Comparison of ENCODE assay signal across 13 cellular contexts in the genomic region with DNA sequence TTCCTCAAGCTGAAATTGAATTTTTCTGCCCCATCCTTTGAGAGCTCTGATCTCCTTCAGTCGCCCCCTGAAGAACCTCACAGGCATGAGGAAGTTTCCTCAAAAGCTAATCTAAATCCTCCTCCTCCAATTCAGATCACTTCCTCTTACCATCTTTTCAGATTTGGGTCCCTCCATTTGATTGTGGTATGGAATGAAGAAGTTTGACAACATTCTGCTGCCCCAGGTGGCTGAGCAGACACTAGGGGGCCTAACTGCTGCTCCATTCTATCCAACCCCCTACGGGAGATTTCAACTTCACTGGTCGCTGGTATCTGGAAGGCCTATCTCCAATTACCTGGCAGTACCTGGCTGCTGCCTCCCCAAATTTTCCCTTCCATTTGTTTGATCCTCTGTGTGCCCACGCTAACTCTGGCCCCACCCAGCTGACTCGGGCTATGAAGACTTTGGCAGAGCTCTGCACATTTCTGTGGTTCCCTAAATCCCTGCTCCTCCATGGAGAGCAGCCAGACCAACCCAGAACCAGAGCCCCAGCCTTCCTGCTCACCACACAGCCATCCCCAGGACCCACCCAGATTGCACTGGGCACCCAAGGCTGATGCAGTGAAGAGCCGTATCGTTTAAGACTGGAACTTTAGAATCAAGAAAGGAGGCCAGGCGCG. TPM values are rescaled to one million over a fixed set of nuclear protein-coding genes. Genes with fewer than 3 reads are reported as not detected.
DNase-seq lines count a peak whose midpoint lies in the region; ATAC-seq and TF ChIP-seq lines count a peak whose summit lies in the region.
"Had no signal": no experiment of that assay in that cellular context is flagged by ENCODE, and none has a peak within 500 bp of the region (broad histone marks: within the 10 kb centered on the region; RNA-seq: fewer than 3 reads in every experiment).

No MANE protein-coding gene starts in this region.

- WGBS in mesendoderm (ENCODE audit: extremely low coverage, insufficient coverage, low lambda C conversion rate), result no CpG with 5 or more reads among the region's 9 CpGs
- 79 to 83% methylated on average over 9 of the region's 9 CpGs for WGBS in tibial nerve, 2 donors

- no peak overlapping the region for H3K9ac ChIP-seq in mesendoderm (ENCODE audit: low read length)

- H3K4me1 ChIP-seq in mesendoderm (ENCODE audit: control insufficient read depth, low read depth, low read length) (no peaks in the 10 kb centered on the region), tibial nerve (peaks cover 0 to 12% (median 0%) of the 10 kb centered on the region in 4 donors)

- H3K4me3 ChIP-seq in mesendoderm (ENCODE audit: low read length) (no peak overlapping the region), tibial nerve (no peak overlapping the region)

- peaks cover 4% of the 10 kb centered on the region for H3K36me3 Mint-ChIP-seq in effector memory CD8-positive, alpha-beta T cell (ENCODE audit: insufficient read depth)
- H3K36me3 Mint-ChIP-seq in activated T-helper 2 cell treated with anti-CD3 and anti-CD28 coated beads, Interferon-gamma antibody, Interleukin-2, Interleukin-4, amounts not matched to agents 10 μg/mL and 5 μg/mL and 100 μg/mL, durations not matched to agents 14 hours and 24 hours and 36 hours (ENCODE audit: low read depth), result no peaks in the 10 kb centered on the region
- H3K36me3 Mint-ChIP-seq: stimulated activated effector memory CD8-positive, alpha-beta T cell treated with anti-CD3 and anti-CD28 coated beads, Interleukin-12 subunit alpha, Interleukin-12 subunit beta, amount 100 ng/mL, for 72 hours had no signal

- no peak overlapping the region for H3K4me3 Mint-ChIP-seq in effector memory CD8-positive, alpha-beta T cell
- no peak overlapping the region for H3K4me3 Mint-ChIP-seq in activated T-helper 2 cell treated with anti-CD3 and anti-CD28 coated beads, Interferon-gamma antibody, Interleukin-2, Interleukin-4, amounts not matched to agents 10 μg/mL and 5 μg/mL and 100 μg/mL, durations not matched to agents 14 hours and 24 hours and 36 hours (ENCODE audit: low read depth)
- H3K4me3 Mint-ChIP-seq: CD4-positive, alpha-beta memory T cell; naive thymus-derived CD4-positive, alpha-beta T cell; stimulated activated effector memory CD8-positive, alpha-beta T cell treated with anti-CD3 and anti-CD28 coated beads, Interleukin-12 subunit alpha, Interleukin-12 subunit beta, amount 100 ng/mL, for 72 hours had no signal

- no peaks in the 10 kb centered on the region for H3K9me3 Mint-ChIP-seq in effector memory CD8-positive, alpha-beta T cell
- H3K9me3 Mint-ChIP-seq in activated T-helper 2 cell treated with anti-CD3 and anti-CD28 coated beads, Interferon-gamma antibody, Interleukin-2, Interleukin-4, amounts not matched to agents 10 μg/mL and 5 μg/mL and 100 μg/mL, durations not matched to agents 14 hours and 24 hours and 36 hours, result no peaks in the 10 kb centered on the region
- H3K9me3 Mint-ChIP-seq: stimulated activated effector memory CD8-positive, alpha-beta T cell treated with anti-CD3 and anti-CD28 coated beads, Interleukin-12 subunit alpha, Interleukin-12 subunit beta, amount 100 ng/mL, for 72 hours had no signal

- TF ChIP-seq POLR2A in tibial nerve (IDR thresholded peaks at IDR 0.05), result no peak

- no peak overlapping the region for H2BK15ac ChIP-seq in mesendoderm (replicated peaks; ENCODE audit: low read depth)

- no peaks in the 10 kb centered on the region for H3K36me3 ChIP-seq in mesendoderm (ENCODE audit: control insufficient read depth, insufficient read depth, low read length)
- H3K36me3 ChIP-seq in tibial nerve, result no peaks in the 10 kb centered on the region

- H3K4ac ChIP-seq in mesendoderm (ENCODE audit: low read depth, low read length), result no peak overlapping the region

- H3K27ac ChIP-seq in mesendoderm (ENCODE audit: low read depth, low read length) (no peak overlapping the region), tibial nerve (no peak overlapping the region)

- intact Hi-C loops in activated T-helper 2 cell treated with anti-CD3 and anti-CD28 coated beads, Interferon-gamma antibody, Interleukin-2, Interleukin-4, amounts not matched to agents 10 μg/mL and 5 μg/mL and 100 μg/mL, durations not matched to agents 14 hours and 24 hours and 36 hours (cut with micrococcal nuclease), result no loop called here

- no peak overlapping the region for H4K5ac ChIP-seq in mesendoderm (ENCODE audit: low read length)

- H3K4me2 ChIP-seq in mesendoderm (ENCODE audit: low read length), result no peak overlapping the region

- H3K18ac ChIP-seq in mesendoderm (ENCODE audit: low read length), result no peak overlapping the region

- no peak overlapping the region for H2BK120ac ChIP-seq in mesendoderm (ENCODE audit: low read depth, low read length)

- TF ChIP-seq CTCF in tibial nerve (IDR thresholded peaks at IDR 0.05), result no peak

- H3K27me3 ChIP-seq in mesendoderm (ENCODE audit: insufficient read depth, low read length, poor library complexity) (no peaks in the 10 kb centered on the region), tibial nerve (peaks cover 0 to 8% of the 10 kb centered on the region in 2 donors)

- H3K23ac ChIP-seq in mesendoderm (ENCODE audit: low read length), result no peak overlapping the region

- TF ChIP-seq EP300 in tibial nerve (IDR thresholded peaks at IDR 0.05), result no peak

- H3K79me2 ChIP-seq in mesendoderm (ENCODE audit: control insufficient read depth, insufficient read depth, low read length), result no peaks in the 10 kb centered on the region

- H3K9me3 ChIP-seq in tibial nerve, result peaks cover 0 to 6% (median 0%) of the 10 kb centered on the region in 4 donors

- no peak overlapping the region for H3K56ac ChIP-seq in mesendoderm (ENCODE audit: low read length)

- no peak overlapping the region for H3K27ac Mint-ChIP-seq in effector memory CD8-positive, alpha-beta T cell
- no peak overlapping the region for H3K27ac Mint-ChIP-seq in activated T-helper 2 cell treated with anti-CD3 and anti-CD28 coated beads, Interferon-gamma antibody, Interleukin-2, Interleukin-4, amounts not matched to agents 10 μg/mL and 5 μg/mL and 100 μg/mL, durations not matched to agents 14 hours and 24 hours and 36 hours
- H3K27ac Mint-ChIP-seq: stimulated activated effector memory CD8-positive, alpha-beta T cell treated with anti-CD3 and anti-CD28 coated beads, Interleukin-12 subunit alpha, Interleukin-12 subunit beta, amount 100 ng/mL, for 72 hours had no signal

- H3K4me1 Mint-ChIP-seq in effector memory CD8-positive, alpha-beta T cell (ENCODE audit: low read depth in 2 of 2), result peaks cover 0 to 7% of the 10 kb centered on the region in 2 donors
- H3K4me1 Mint-ChIP-seq in activated T-helper 2 cell treated with anti-CD3 and anti-CD28 coated beads, Interferon-gamma antibody, Interleukin-2, Interleukin-4, amounts not matched to agents 10 μg/mL and 5 μg/mL and 100 μg/mL, durations not matched to agents 14 hours and 24 hours and 36 hours (ENCODE audit: low read depth), result peaks cover 5% of the 10 kb centered on the region
- H3K4me1 Mint-ChIP-seq: CD4-positive, alpha-beta memory T cell; stimulated activated effector memory CD8-positive, alpha-beta T cell treated with anti-CD3 and anti-CD28 coated beads, Interleukin-12 subunit alpha, Interleukin-12 subunit beta, amount 100 ng/mL, for 72 hours had no signal

- peaks cover 57 to 58% of the 10 kb centered on the region in 2 donors for H3K27me3 Mint-ChIP-seq in effector memory CD8-positive, alpha-beta T cell
- H3K27me3 Mint-ChIP-seq in activated T-helper 2 cell treated with anti-CD3 and anti-CD28 coated beads, Interferon-gamma antibody, Interleukin-2, Interleukin-4, amounts not matched to agents 10 μg/mL and 5 μg/mL and 100 μg/mL, durations not matched to agents 14 hours and 24 hours and 36 hours (ENCODE audit: low read depth), result peaks cover 17% of the 10 kb centered on the region

- no peak overlapping the region for H2BK5ac ChIP-seq in mesendoderm (ENCODE audit: low read length)

- H4K8ac ChIP-seq in mesendoderm (ENCODE audit: low read depth, low read length), result no peak overlapping the region

- DNase-seq in GM03348 (ENCODE audit: low spot score) (peak; percentile 75), MV-4-11 (lab: John Stamatoyannopoulos, UW) (peak; percentile 79), amniotic stem cell (lab: John Stamatoyannopoulos, UW) (peak; percentile 24), mesendoderm (peak; percentile 62), tibial nerve (ENCODE audit: low spot score in 2 of 2) (no peak)
- no peak for DNase-seq in effector memory CD8-positive, alpha-beta T cell
- no peak for DNase-seq in activated T-helper 2 cell treated with anti-CD3 and anti-CD28 coated beads, Interferon-gamma antibody, Interleukin-2, Interleukin-4, amounts not matched to agents 10 μg/mL and 5 μg/mL and 100 μg/mL, durations not matched to agents 14 hours and 24 hours and 36 hours (ENCODE audit: low spot score)
- DNase-seq: amygdala; CD4-positive, alpha-beta memory T cell; naive thymus-derived CD4-positive, alpha-beta T cell; NCI-H2107 had no signal

- no peak for ATAC-seq in effector memory CD8-positive, alpha-beta T cell (replicated peaks)
- no peak for ATAC-seq in GM19467 (IDR thresholded peaks at IDR 0.05; ENCODE audit: unreplicated experiment)
- ATAC-seq: naive thymus-derived CD4-positive, alpha-beta T cell; stimulated activated effector memory CD8-positive, alpha-beta T cell treated with anti-CD3 and anti-CD28 coated beads, Interleukin-12 subunit alpha, Interleukin-12 subunit beta, amount 100 ng/mL, for 72 hours had no signal

- no peaks in the 10 kb centered on the region for H3K79me1 ChIP-seq in mesendoderm (ENCODE audit: low read length)

- no peak overlapping the region for H2AK5ac ChIP-seq in mesendoderm (ENCODE audit: low read length)

RNA-seq across cellular contexts. Expression of a gene that starts 7.8 kb away (rescaled TPM):
- polyA plus RNA-seq in mesendoderm (2013, experiment 1 of 2), result 3.9 TPM
- polyA plus RNA-seq in mesendoderm (2013, experiment 2 of 2), result 4.4 TPM
- 0.25 TPM in 1 of 2 replicates, not detected in the other for total RNA-seq in activated T-helper 2 cell treated with anti-CD3 and anti-CD28 coated beads, Interferon-gamma antibody, Interleukin-2, Interleukin-4, amounts not matched to agents 10 μg/mL and 5 μg/mL and 100 μg/mL, durations not matched to agents 14 hours and 24 hours and 36 hours
- total RNA-seq in tibial nerve, result 1 to 10 TPM in 3 of 4 donors, under 1 TPM in 1; 0.42 to 1.8 (median 1.4) TPM

RNA-seq across cellular contexts. Expression of a gene that starts 13.8 kb away (rescaled TPM):
- polyA plus RNA-seq in mesendoderm (2013, experiment 1 of 2), result 1.8 TPM
- 1.7 TPM for polyA plus RNA-seq in mesendoderm (2013, experiment 2 of 2)
- 2.8 and 3.0 TPM in 2 replicates for total RNA-seq in activated T-helper 2 cell treated with anti-CD3 and anti-CD28 coated beads, Interferon-gamma antibody, Interleukin-2, Interleukin-4, amounts not matched to agents 10 μg/mL and 5 μg/mL and 100 μg/mL, durations not matched to agents 14 hours and 24 hours and 36 hours
- 1 to 10 TPM; 1.5 to 3.0 (median 2.2) TPM for total RNA-seq in tibial nerve

RNA-seq across cellular contexts. Expression of a gene that starts 29.7 kb away (rescaled TPM):
- polyA plus RNA-seq in mesendoderm (2013, experiment 1 of 2), result 7.3 TPM
- 7.1 TPM for polyA plus RNA-seq in mesendoderm (2013, experiment 2 of 2)
- total RNA-seq in activated T-helper 2 cell treated with anti-CD3 and anti-CD28 coated beads, Interferon-gamma antibody, Interleukin-2, Interleukin-4, amounts not matched to agents 10 μg/mL and 5 μg/mL and 100 μg/mL, durations not matched to agents 14 hours and 24 hours and 36 hours, result 18.7 and 19.6 TPM in 2 replicates
- 1 to 10 TPM; 5.7 to 7.5 (median 6.8) TPM for total RNA-seq in tibial nerve

RNA-seq across cellular contexts. Expression of a gene that starts 42.3 kb away (rescaled TPM):
- not detected for polyA plus RNA-seq in mesendoderm (2013, experiment 1 of 2)
- not detected for polyA plus RNA-seq in mesendoderm (2013, experiment 2 of 2)
- 386 and 390 TPM in 2 replicates for total RNA-seq in activated T-helper 2 cell treated with anti-CD3 and anti-CD28 coated beads, Interferon-gamma antibody, Interleukin-2, Interleukin-4, amounts not matched to agents 10 μg/mL and 5 μg/mL and 100 μg/mL, durations not matched to agents 14 hours and 24 hours and 36 hours
- 1 to 10 TPM in 3 of 4 donors, under 1 TPM in 1; 0.87 to 8.0 (median 2.3) TPM for total RNA-seq in tibial nerve

Comparison
In these comparisons a context has a peak if more than half of its experiments do, and no peak if none do; other contexts are left out.
1. DNase-seq: peak in GM03348 (single experiment), MV-4-11 (single experiment), amniotic stem cell (single experiment) and mesendoderm (single experiment); none in effector memory CD8-positive, alpha-beta T cell (0 of 3), activated T-helper 2 cell treated with anti-CD3 and anti-CD28 coated beads, Interferon-gamma antibody, Interleukin-2, Interleukin-4, amounts not matched to agents 10 μg/mL and 5 μg/mL and 100 μg/mL, durations not matched to agents 14 hours and 24 hours and 36 hours (single experiment) and tibial nerve (0 of 2).